8 cellular contexts compared by ENCODE assay signal in genomic region chr3:15268033-15268631, GRCh38.
DNase-seq lines count a peak whose midpoint lies in the region; ATAC-seq and TF ChIP-seq lines count a peak whose summit lies in the region.

No MANE protein-coding gene starts in this region.

- H3K4me3 ChIP-seq in cardiac fibroblast (replicated peaks in 1 of 2; ENCODE audit: low read depth in 2 of 2, low read length in 2 of 2) (no peak overlapping the region), kidney epithelial cell (ENCODE audit: low read depth, low read length) (no peak overlapping the region)

- H3K27me3 ChIP-seq in kidney epithelial cell (ENCODE audit: control insufficient read depth, insufficient read depth, low read length), result no peaks in the 10 kb centered on the region

- peak; percentile 97 for TF ChIP-seq CTCF in cardiac fibroblast (IDR thresholded peaks at IDR 0.05; ENCODE audit: low read depth, low read length)
- peak; percentile 96 for TF ChIP-seq CTCF in kidney epithelial cell (IDR thresholded peaks at IDR 0.05; ENCODE audit: insufficient read depth, low read length, poor library complexity, severe bottlenecking)

- DNase-seq in EL, result peak; percentile 78
- peak; percentile 20 for DNase-seq in NCI-H345 treated with DMSO at 0.1 percent for 48 hours (lab: John Stamatoyannopoulos, UW; ENCODE audit: unreplicated experiment)
- peak; percentile 83 for DNase-seq in activated CD4-positive, CD25-positive, alpha-beta regulatory T cell treated with anti-CD3 and anti-CD28 coated beads, Interleukin-2, amount 50 U/mL, for 72 hours
- DNase-seq in cardiac fibroblast (ENCODE audit: low read depth in 2 of 2), result peak; percentile 91 to 93
- DNase-seq in kidney epithelial cell (ENCODE audit: low read depth), result peak; percentile 42
- peak; percentile 65 to 78 (median 72) for DNase-seq in stimulated activated CD4-positive, alpha-beta T cell treated with anti-CD3 and anti-CD28 coated beads, Interleukin-1b, Interleukin-23, amount 100 ng/mL, for 24 hours (ENCODE audit: low read depth in 4 of 4, low spot score in 1 of 4)

- no peaks in the 10 kb centered on the region for H3K36me3 ChIP-seq in kidney epithelial cell (ENCODE audit: control insufficient read depth, insufficient read depth, low read length)

- no peak for TF ChIP-seq POLR2A in GM18505 (IDR thresholded peaks at IDR 0.05; ENCODE audit: borderline replicate concordance, extremely low read depth, insufficient read depth, insufficient read length)

- ATAC-seq in HG02885 (IDR thresholded peaks at IDR 0.05; ENCODE audit: poor library complexity, unreplicated experiment) (peak; percentile 40), GM18505 (IDR thresholded peaks at IDR 0.05; ENCODE audit: unreplicated experiment) (no peak)

Comparison
In these comparisons a context has a peak if more than half of its experiments do, and no peak if none do; other contexts are left out.
1. DNase-seq: peak in every context shown above with its lines; median percentile 92 in cardiac fibroblast; 83 in activated CD4-positive, CD25-positive, alpha-beta regulatory T cell treated with anti-CD3 and anti-CD28 coated beads, Interleukin-2, amount 50 U/mL, for 72 hours; 78 in EL; 72 in stimulated activated CD4-positive, alpha-beta T cell treated with anti-CD3 and anti-CD28 coated beads, Interleukin-1b, Interleukin-23, amount 100 ng/mL, for 24 hours; 42 in kidney epithelial cell; 20 in NCI-H345 treated with DMSO at 0.1 percent for 48 hours.